8 cellular contexts compared by ENCODE assay signal in genomic region chr5:2038337-2039179, GRCh38.
DNase-seq lines count a peak whose midpoint lies in the region; ATAC-seq and TF ChIP-seq lines count a peak whose summit lies in the region.

No MANE protein-coding gene starts in this region.

- H3K79me2 ChIP-seq in OCI-LY3 (ENCODE audit: low read length) = no peaks in the 10 kb centered on the region

- DNase-seq in C1 segment of cervical spinal cord (lab: John Stamatoyannopoulos, UW) = peak in 11 of 14 donors; percentile 3 to 73 (median 26)
- DNase-seq in activated T-helper 1 cell treated with anti-CD3 and anti-CD28 coated beads, Interleukin-12 subunit alpha, Interleukin-12 subunit beta, Interleukin-2, Interleukin-4 antibody, amounts not matched to agents 30 ng/mL and 10 ng/mL and 1 ng/mL, durations not matched to agents 14 hours and 24 hours and 36 hours (ENCODE audit: low spot score) = peak; percentile 47
- peak; percentile 21 for DNase-seq in fibroblast of the aortic adventitia (ENCODE audit: low read depth)
- DNase-seq in suprapubic skin (ENCODE audit: low spot score in 2 of 2) = peak in 1 of 2 donors; percentile 77

- H3K27ac ChIP-seq in OCI-LY3 (ENCODE audit: low read length) = no peak overlapping the region
- H3K27ac ChIP-seq in neutrophil = no peak overlapping the region
- peak overlapping the region; percentile 31 for H3K27ac ChIP-seq in suprapubic skin

- H3K36me3 Mint-ChIP-seq in activated T-helper 1 cell treated with anti-CD3 and anti-CD28 coated beads, Interleukin-12 subunit alpha, Interleukin-12 subunit beta, Interleukin-2, Interleukin-4 antibody, amounts not matched to agents 30 ng/mL and 10 ng/mL and 1 ng/mL, durations not matched to agents 14 hours and 24 hours and 36 hours (ENCODE audit: low read depth) = no peaks in the 10 kb centered on the region

- no peaks in the 10 kb centered on the region for H4K20me1 ChIP-seq in OCI-LY3 (ENCODE audit: insufficient read depth, low read length)

- TF ChIP-seq POLR2A in suprapubic skin (IDR thresholded peaks at IDR 0.05) = no peak

- TF ChIP-seq CTCF in OCI-LY3 (IDR thresholded peaks at IDR 0.05; ENCODE audit: low read depth, low read length) = peak; percentile 80
- TF ChIP-seq CTCF in fibroblast of the aortic adventitia (IDR thresholded peaks at IDR 0.05; ENCODE audit: insufficient read depth, low read length) = peak; percentile 64
- TF ChIP-seq CTCF in neutrophil (IDR thresholded peaks at IDR 0.05) = peak; percentile 71
- TF ChIP-seq CTCF in suprapubic skin (IDR thresholded peaks at IDR 0.05) = peak; percentile 5 to 87

- H2AFZ ChIP-seq in OCI-LY3 (ENCODE audit: low read depth, low read length) = peak overlapping the region; percentile 62

- H3K36me3 ChIP-seq in OCI-LY3 (replicated peaks; ENCODE audit: low read depth, low read length) = no peaks in the 10 kb centered on the region
- H3K36me3 ChIP-seq in neutrophil = no peaks in the 10 kb centered on the region
- H3K36me3 ChIP-seq in suprapubic skin = no peaks in the 10 kb centered on the region

- 3% methylated on average over 26 of the region's 57 CpGs for WGBS in suprapubic skin

- H3K4me2 ChIP-seq in OCI-LY3 (ENCODE audit: low read length) = peak overlapping the region; percentile 87

- no peaks in the 10 kb centered on the region for H3K4me1 Mint-ChIP-seq in activated T-helper 1 cell treated with anti-CD3 and anti-CD28 coated beads, Interleukin-12 subunit alpha, Interleukin-12 subunit beta, Interleukin-2, Interleukin-4 antibody, amounts not matched to agents 30 ng/mL and 10 ng/mL and 1 ng/mL, durations not matched to agents 14 hours and 24 hours and 36 hours (ENCODE audit: low read depth)

- H3K9me3 ChIP-seq in OCI-LY3 (ENCODE audit: insufficient read depth, low read length) (no peaks in the 10 kb centered on the region), neutrophil (no peaks in the 10 kb centered on the region), suprapubic skin (no peaks in the 10 kb centered on the region)

- peak overlapping the region; percentile 47 for H3K9ac ChIP-seq in OCI-LY3 (ENCODE audit: low read length)

- peak overlapping the region; percentile 64 for H3K4me3 Mint-ChIP-seq in activated T-helper 1 cell treated with anti-CD3 and anti-CD28 coated beads, Interleukin-12 subunit alpha, Interleukin-12 subunit beta, Interleukin-2, Interleukin-4 antibody, amounts not matched to agents 30 ng/mL and 10 ng/mL and 1 ng/mL, durations not matched to agents 14 hours and 24 hours and 36 hours

- TF ChIP-seq EP300 in suprapubic skin (IDR thresholded peaks at IDR 0.05) = no peak

- H3K27ac Mint-ChIP-seq in activated T-helper 1 cell treated with anti-CD3 and anti-CD28 coated beads, Interleukin-12 subunit alpha, Interleukin-12 subunit beta, Interleukin-2, Interleukin-4 antibody, amounts not matched to agents 30 ng/mL and 10 ng/mL and 1 ng/mL, durations not matched to agents 14 hours and 24 hours and 36 hours = no peak overlapping the region

- H3K27me3 Mint-ChIP-seq in activated T-helper 1 cell treated with anti-CD3 and anti-CD28 coated beads, Interleukin-12 subunit alpha, Interleukin-12 subunit beta, Interleukin-2, Interleukin-4 antibody, amounts not matched to agents 30 ng/mL and 10 ng/mL and 1 ng/mL, durations not matched to agents 14 hours and 24 hours and 36 hours (ENCODE audit: insufficient read depth) = peaks cover 13% of the 10 kb centered on the region

- ATAC-seq in GM19328 (IDR thresholded peaks at IDR 0.05; ENCODE audit: unreplicated experiment) = peak; percentile 95
- ATAC-seq in HG03442 (IDR thresholded peaks at IDR 0.05; ENCODE audit: unreplicated experiment) = peak; percentile 92

- H3K4me1 ChIP-seq in OCI-LY3 (ENCODE audit: low read length) (no peaks in the 10 kb centered on the region), neutrophil (ENCODE audit: control insufficient read depth in 1 of 2, insufficient read depth in 1 of 2, low read depth in 1 of 2, low read length in 1 of 2) (peaks cover 0 to 5% of the 10 kb centered on the region in 2 experiments), suprapubic skin (peaks cover 13% of the 10 kb centered on the region)

- no peaks in the 10 kb centered on the region for H3K9me3 Mint-ChIP-seq in activated T-helper 1 cell treated with anti-CD3 and anti-CD28 coated beads, Interleukin-12 subunit alpha, Interleukin-12 subunit beta, Interleukin-2, Interleukin-4 antibody, amounts not matched to agents 30 ng/mL and 10 ng/mL and 1 ng/mL, durations not matched to agents 14 hours and 24 hours and 36 hours

- H3K27me3 ChIP-seq in OCI-LY3 (ENCODE audit: low read depth, low read length) (peaks cover 7% of the 10 kb centered on the region; the same call in 1 of the 2 replicates), neutrophil (peaks cover 49% of the 10 kb centered on the region), suprapubic skin (no peaks in the 10 kb centered on the region)

- H3K4me3 ChIP-seq in OCI-LY3 (ENCODE audit: low read length) = peak overlapping the region; percentile 90
- peak overlapping the region; percentile 31 for H3K4me3 ChIP-seq in fibroblast of the aortic adventitia (ENCODE audit: low read depth, low read length)
- H3K4me3 ChIP-seq in neutrophil (ENCODE audit: low read depth in 1 of 2, low read length in 1 of 2) = peak overlapping the region in 1 of 2 experiments; percentile 50
- peak overlapping the region; percentile 45 for H3K4me3 ChIP-seq in suprapubic skin

- intact Hi-C loops in activated T-helper 1 cell treated with anti-CD3 and anti-CD28 coated beads, Interleukin-12 subunit alpha, Interleukin-12 subunit beta, Interleukin-2, Interleukin-4 antibody, amounts not matched to agents 30 ng/mL and 10 ng/mL and 1 ng/mL, durations not matched to agents 14 hours and 24 hours and 36 hours (cut with micrococcal nuclease) = loop anchor here (1.0 to 2.0 kb wide), 3 partner anchors 113 to 372 kb away; no protein-coding TSS in a partner anchor
